25 cellular contexts compared by ENCODE assay signal in the genomic region with DNA sequence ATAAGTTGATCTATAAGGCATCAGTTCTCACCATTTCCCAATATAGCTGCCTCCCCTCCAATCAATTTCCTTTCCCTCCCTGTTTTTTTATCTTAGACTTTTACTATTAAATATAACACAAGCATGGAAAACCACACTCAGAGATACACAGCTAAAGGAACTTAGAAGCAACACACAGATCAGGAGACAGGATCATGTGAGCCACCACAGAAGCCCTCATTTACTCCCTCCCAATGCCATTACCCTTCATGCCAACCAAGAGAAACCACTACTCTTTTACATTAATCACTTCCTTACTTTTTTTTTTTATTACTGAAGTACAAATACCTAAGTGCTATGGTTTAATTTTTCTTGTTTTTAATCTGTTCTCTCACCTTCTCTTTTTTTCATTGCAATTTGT.
"Had no signal": no experiment of that assay in that cellular context is flagged by ENCODE, and none has a peak within 500 bp of the region (broad histone marks: within the 10 kb centered on the region; RNA-seq: fewer than 3 reads in every experiment).

No MANE protein-coding gene starts in this region.

- DNase-seq: activated B cell treated with CpG ODN at 0.5 μM for 24 hours; activated CD4-positive, alpha-beta T cell treated with anti-CD3 and anti-CD28 coated beads for 48 hours; activated CD4-positive, alpha-beta T cell treated with anti-CD3 and anti-CD28 coated beads, Interleukin-2, amount 50 U/mL, for 1 hour; activated CD4-positive, alpha-beta T cell treated with anti-CD3 and anti-CD28 coated beads, Interleukin-2, amount 50 U/mL, for 48 hours; activated CD8-positive, alpha-beta memory T cell treated with anti-CD3 and anti-CD28 coated beads for 24 hours; activated CD8-positive, alpha-beta T cell treated with anti-CD3 and anti-CD28 coated beads for 36 hours; activated effector memory CD4-positive, alpha-beta T cell treated with Interleukin-2 at 50 U/mL for 16 hours; activated gamma-delta T cell treated with Interleukin-2 at 50 U/mL for 16 hours; activated naive CD4-positive, alpha-beta T cell treated with anti-CD3 and anti-CD28 coated beads, Interleukin-2, amount 50 U/mL, for 16 hours; activated naive CD4-positive, alpha-beta T cell treated with Interleukin-2 at 50 U/mL for 16 hours; activated T-cell treated with anti-CD3 and anti-CD28 coated beads, Interleukin-2, amount 50 U/mL, for 4 hours; amniotic stem cell; anterior cingulate cortex; brain microvascular endothelial cell; effector CD4-positive, alpha-beta T cell; effector memory CD8-positive, alpha-beta T cell; esophagus squamous epithelium; glutamatergic neuron; heart left ventricle; T-helper 1 cell; T-helper 17 cell; T1000; WERI-Rb-1 had no signal

- H3K9me3 ChIP-seq: esophagus squamous epithelium had no signal

- H3K27me3 ChIP-seq: brain microvascular endothelial cell, esophagus squamous epithelium, heart left ventricle had no signal

- H3K27ac ChIP-seq: brain microvascular endothelial cell, coronary artery, epithelial cell of prostate, esophagus squamous epithelium, heart left ventricle, WERI-Rb-1 had no signal

- H3K4me3 ChIP-seq: coronary artery, esophagus squamous epithelium, heart left ventricle had no signal
